In genomic region chr11:130737866-130738431, GRCh38 we compare ENCODE assay signal across 11 cellular contexts.
DNase-seq lines count a peak whose midpoint lies in the region; ATAC-seq and TF ChIP-seq lines count a peak whose summit lies in the region.
"Had no signal": no experiment of that assay in that cellular context is flagged by ENCODE, and none has a peak within 500 bp of the region (broad histone marks: within the 10 kb centered on the region; RNA-seq: fewer than 3 reads in every experiment).

No MANE protein-coding gene starts in this region.

- H3K9me3 Mint-ChIP-seq in activated T-cell treated with anti-CD3 and anti-CD28 coated beads, Interleukin-2, amount 50 U/mL, for 4 hours: peaks cover 34% of the 10 kb centered on the region

- H3K4me3 Mint-ChIP-seq in activated T-cell treated with anti-CD3 and anti-CD28 coated beads, Interleukin-2, amount 50 U/mL, for 4 hours: no peak overlapping the region
- H3K4me3 Mint-ChIP-seq: T-helper 2 cell treated with Interferon-gamma antibody and Interleukin-4, amounts not matched to agents 5 μg/mL and 100 μg/mL, for 36 hours had no signal

- no peaks in the 10 kb centered on the region for H3K27me3 Mint-ChIP-seq in activated T-cell treated with anti-CD3 and anti-CD28 coated beads, Interleukin-2, amount 50 U/mL, for 4 hours (ENCODE audit: low read depth)
- H3K27me3 Mint-ChIP-seq: activated naive CD8-positive, alpha-beta T cell treated with anti-CD3 and anti-CD28 coated beads, Interleukin-2, amount 10 ng/mL, durations not matched to agents 7 days and 5 days had no signal

- H3K36me3 Mint-ChIP-seq in activated T-cell treated with anti-CD3 and anti-CD28 coated beads, Interleukin-2, amount 50 U/mL, for 4 hours (ENCODE audit: insufficient read depth): no peaks in the 10 kb centered on the region
- H3K36me3 Mint-ChIP-seq: activated naive CD8-positive, alpha-beta T cell treated with anti-CD3 and anti-CD28 coated beads, Interleukin-2, amount 10 ng/mL, durations not matched to agents 7 days and 5 days had no signal

- H3K4me3 ChIP-seq in AG10803 (ENCODE audit: low read length): no peak overlapping the region
- H3K4me3 ChIP-seq in fibroblast of pulmonary artery (replicated peaks; ENCODE audit: low read depth, low read length): no peak overlapping the region

- DNase-seq in AG10803 (ENCODE audit: low read depth) (peak; percentile 77), fibroblast of pulmonary artery (ENCODE audit: low read depth) (peak; percentile 67), omental fat pad (ENCODE audit: low spot score) (no peak)
- no peak for DNase-seq in central memory CD4-positive, alpha-beta T cell
- DNase-seq in activated T-cell treated with anti-CD3 and anti-CD28 coated beads, Interleukin-2, amount 50 U/mL, for 4 hours: no peak
- DNase-seq: activated naive CD8-positive, alpha-beta T cell treated with anti-CD3 and anti-CD28 coated beads, Interleukin-2, amount 10 ng/mL, durations not matched to agents 7 days and 5 days; NCI-H1092 treated with DMSO at 0.1 percent for 48 hours had no signal

- TF ChIP-seq CTCF in AG10803 (conservative IDR thresholded peaks at IDR 0.05; ENCODE audit: low read length) (no peak), fibroblast of pulmonary artery (IDR thresholded peaks at IDR 0.05; ENCODE audit: low read length, missing control alignments) (no peak), omental fat pad (IDR thresholded peaks at IDR 0.05) (no peak)

- peak; percentile 84 for ATAC-seq in omental fat pad (ENCODE audit: low FRiP score)
- no peak for ATAC-seq in HG03432 (IDR thresholded peaks at IDR 0.05; ENCODE audit: unreplicated experiment)
- ATAC-seq in GM21526 (IDR thresholded peaks at IDR 0.05; ENCODE audit: low FRiP score, unreplicated experiment): no peak
- no peak for ATAC-seq in activated T-cell treated with anti-CD3 and anti-CD28 coated beads, Interleukin-2, amount 50 U/mL, for 4 hours

- peaks cover 2% of the 10 kb centered on the region for H3K4me1 Mint-ChIP-seq in activated T-cell treated with anti-CD3 and anti-CD28 coated beads, Interleukin-2, amount 50 U/mL, for 4 hours (ENCODE audit: low read depth)

TF ChIP-seq in PFSK-1, 5 proteins besides CTCF, POLR2A, EP300 and RAD21:
- no peak; a peak in 1 of 4 replicates for TF ChIP-seq REST (IDR thresholded peaks at IDR 0.05; ENCODE audit: insufficient read depth in 1 of 2, low read depth in 2 of 2, low read length in 2 of 2)
- no peak for TF ChIP-seq SIN3A (IDR thresholded peaks at IDR 0.05; ENCODE audit: borderline replicate concordance, insufficient read depth, low read length)
- no peak for TF ChIP-seq POLR2AphosphoS5 (IDR thresholded peaks at IDR 0.05; ENCODE audit: low read depth, low read length)
- peak; percentile 6 for TF ChIP-seq FOXP2 (optimal IDR thresholded peaks at IDR 0.05; ENCODE audit: borderline replicate concordance, extremely low read depth, extremely low read length, insufficient read depth)

Comparison
In these comparisons a context has a peak if more than half of its experiments do, and no peak if none do; other contexts are left out.
1. DNase-seq: peak in AG10803 (single experiment) and fibroblast of pulmonary artery (single experiment); none in omental fat pad (single experiment), central memory CD4-positive, alpha-beta T cell (single experiment) and activated T-cell treated with anti-CD3 and anti-CD28 coated beads, Interleukin-2, amount 50 U/mL, for 4 hours (single experiment).